ENCODE assay signal across 11 cellular contexts in genomic region chr17:8887834-8888703, GRCh38. TPM values are rescaled to one million over a fixed set of nuclear protein-coding genes. Genes with fewer than 3 reads are reported as not detected.
DNase-seq lines count a peak whose midpoint lies in the region; ATAC-seq, FAIRE-seq and TF ChIP-seq lines count a peak whose summit lies in the region.
"Had no signal": no experiment of that assay in that cellular context is flagged by ENCODE, and none has a peak within 500 bp of the region (broad histone marks: within the 10 kb centered on the region; RNA-seq: fewer than 3 reads in every experiment).

No MANE protein-coding gene starts in this region.

- peaks cover 57% of the 10 kb centered on the region for H3K36me3 Mint-ChIP-seq in central memory CD8-positive, alpha-beta T cell (ENCODE audit: insufficient read depth)
- peaks cover 62% of the 10 kb centered on the region for H3K36me3 Mint-ChIP-seq in activated T-helper 2 cell treated with anti-CD3 and anti-CD28 coated beads, Interferon-gamma antibody, Interleukin-2, Interleukin-4, amounts not matched to agents 10 μg/mL and 5 μg/mL and 100 μg/mL, durations not matched to agents 14 hours and 24 hours and 36 hours (ENCODE audit: low read depth)

- H3K9me3 ChIP-seq in A549: no peaks in the 10 kb centered on the region

- 0 out of 3 replicates have a peak, but pooled peaks cover 3% of the 10 kb centered on the region for H3K4me1 ChIP-seq in A549

- 59% methylated on average over 38 of the region's 39 CpGs for WGBS in A549 (ENCODE audit: missing lambda C conversion rate)

- DNase-seq in A549 (ENCODE audit: low read depth in 1 of 2, low spot score in 1 of 2): peak; percentile 69 to 84
- peak; percentile 40 for DNase-seq in HT1080 (ENCODE audit: low read depth)
- no peak for DNase-seq in central memory CD8-positive, alpha-beta T cell (ENCODE audit: low spot score in 2 of 2)
- peak; percentile 92 for DNase-seq in left kidney (ENCODE audit: low read depth, low spot score)
- DNase-seq in UCSD-AML1 (lab: John Stamatoyannopoulos, UW; ENCODE audit: unreplicated experiment): no peak
- DNase-seq in activated T-helper 2 cell treated with anti-CD3 and anti-CD28 coated beads, Interferon-gamma antibody, Interleukin-2, Interleukin-4, amounts not matched to agents 10 μg/mL and 5 μg/mL and 100 μg/mL, durations not matched to agents 14 hours and 24 hours and 36 hours (ENCODE audit: low spot score): no peak
- DNase-seq: amniotic stem cell; CD4-positive, CD25-positive, alpha-beta regulatory T cell; NCI-H1694 treated with DMSO at 0.1 percent for 48 hours had no signal

- TF ChIP-seq POLR2A in A549 (IDR thresholded peaks at IDR 0.05; ENCODE audit: low read length): no peak

- intact Hi-C loops in activated T-helper 2 cell treated with anti-CD3 and anti-CD28 coated beads, Interferon-gamma antibody, Interleukin-2, Interleukin-4, amounts not matched to agents 10 μg/mL and 5 μg/mL and 100 μg/mL, durations not matched to agents 14 hours and 24 hours and 36 hours (cut with micrococcal nuclease): no loop called here

- H3K4me3 Mint-ChIP-seq in central memory CD8-positive, alpha-beta T cell: no peak overlapping the region
- H3K4me3 Mint-ChIP-seq in activated T-helper 2 cell treated with anti-CD3 and anti-CD28 coated beads, Interferon-gamma antibody, Interleukin-2, Interleukin-4, amounts not matched to agents 10 μg/mL and 5 μg/mL and 100 μg/mL, durations not matched to agents 14 hours and 24 hours and 36 hours (ENCODE audit: low read depth): no peak overlapping the region
- H3K4me3 Mint-ChIP-seq: CD4-positive, CD25-positive, alpha-beta regulatory T cell had no signal

- FAIRE-seq in A549 (lab: Jason Lieb, UNC): peak; percentile 61

- no peaks in the 10 kb centered on the region for H3K9me3 Mint-ChIP-seq in central memory CD8-positive, alpha-beta T cell
- H3K9me3 Mint-ChIP-seq in activated T-helper 2 cell treated with anti-CD3 and anti-CD28 coated beads, Interferon-gamma antibody, Interleukin-2, Interleukin-4, amounts not matched to agents 10 μg/mL and 5 μg/mL and 100 μg/mL, durations not matched to agents 14 hours and 24 hours and 36 hours: no peaks in the 10 kb centered on the region
- H3K9me3 Mint-ChIP-seq: CD4-positive, CD25-positive, alpha-beta regulatory T cell had no signal

- CTCF ChIA-PET in A549 (lab: Yijun Ruan, JAX): interaction anchor here (0.6 to 10.8 kb wide), 51 partner anchors 9 to 667 kb away, joined by 3 to 158 read pairs (median 4); partner anchors contain the start of gene MFSD6L

- ATAC-seq in A549 (peak; percentile 85 to 96), HG03520 (IDR thresholded peaks at IDR 0.05; ENCODE audit: unreplicated experiment) (no peak), esophagus mucosa (no peak)
- ATAC-seq in central memory CD8-positive, alpha-beta T cell (replicated peaks; ENCODE audit: extremely low read depth, poor library complexity, severe bottlenecking): no peak

- H3K27ac Mint-ChIP-seq in central memory CD8-positive, alpha-beta T cell (ENCODE audit: low read depth): peak overlapping the region; percentile 91
- H3K27ac Mint-ChIP-seq in activated T-helper 2 cell treated with anti-CD3 and anti-CD28 coated beads, Interferon-gamma antibody, Interleukin-2, Interleukin-4, amounts not matched to agents 10 μg/mL and 5 μg/mL and 100 μg/mL, durations not matched to agents 14 hours and 24 hours and 36 hours: no peak overlapping the region

- no peaks in the 10 kb centered on the region for H3K27me3 Mint-ChIP-seq in central memory CD8-positive, alpha-beta T cell
- H3K27me3 Mint-ChIP-seq in activated T-helper 2 cell treated with anti-CD3 and anti-CD28 coated beads, Interferon-gamma antibody, Interleukin-2, Interleukin-4, amounts not matched to agents 10 μg/mL and 5 μg/mL and 100 μg/mL, durations not matched to agents 14 hours and 24 hours and 36 hours (ENCODE audit: low read depth): no peaks in the 10 kb centered on the region
- H3K27me3 Mint-ChIP-seq: CD4-positive, CD25-positive, alpha-beta regulatory T cell had no signal

- POLR2A ChIA-PET in A549 (lab: Yijun Ruan, JAX): interaction anchor here (0.7 kb wide), 1 partner anchor 634 kb away, joined by 4 read pairs; no protein-coding TSS in a partner anchor

- 0 out of 6 replicates have a peak overlapping the region, but pooled peaks of 1 of the 2 experiments have one; percentile 11 for H3K27ac ChIP-seq in A549

- peak; percentile 65; the same call in 2 of the 3 replicates for TF ChIP-seq CTCF in A549 (IDR thresholded peaks at IDR 0.05)

- H3K4me3 ChIP-seq in A549: no peak overlapping the region

- TF ChIP-seq EP300 in A549 (IDR thresholded peaks at IDR 0.05): no peak

- H3K4me1 Mint-ChIP-seq in central memory CD8-positive, alpha-beta T cell: peaks cover 21% of the 10 kb centered on the region
- H3K4me1 Mint-ChIP-seq in activated T-helper 2 cell treated with anti-CD3 and anti-CD28 coated beads, Interferon-gamma antibody, Interleukin-2, Interleukin-4, amounts not matched to agents 10 μg/mL and 5 μg/mL and 100 μg/mL, durations not matched to agents 14 hours and 24 hours and 36 hours (ENCODE audit: low read depth): peaks cover 12% of the 10 kb centered on the region

- peak; percentile 72 to 75 for TF ChIP-seq RAD21 in A549 (conservative IDR thresholded peaks at IDR 0.05 in 1 of 2, IDR thresholded peaks at IDR 0.05 in 1 of 2)

- peak overlapping the region; percentile 41; the same call in 1 of the 3 replicates for H3K4me2 ChIP-seq in A549

TF ChIP-seq in A549, 52 proteins besides CTCF, POLR2A, EP300 and RAD21:
- TF ChIP-seq REST (IDR thresholded peaks at IDR 0.05): no peak
- TF ChIP-seq CEBPB (IDR thresholded peaks at IDR 0.05): no peak
- TF ChIP-seq RNF2 (IDR thresholded peaks at IDR 0.05; ENCODE audit: borderline replicate concordance, low read depth): no peak
- no peak for TF ChIP-seq NFE2L2 (conservative IDR thresholded peaks at IDR 0.05; ENCODE audit: low read length)
- peak; percentile 61 for TF ChIP-seq SMC3 (IDR thresholded peaks at IDR 0.05)
- no peak for TF ChIP-seq FOSB (CRISPR knock-in tag; IDR thresholded peaks at IDR 0.05)

RNA-seq across cellular contexts. Expression of gene PIK3R6, which starts 20.6 kb away (rescaled TPM):
- not detected in 2 replicates for polyA plus RNA-seq in A549 (2011; rRNA removed)
- not detected in 2 replicates for polyA plus RNA-seq in A549 (2012; cell fraction: cytosol; rRNA removed)
- 0.01 TPM in 1 of 2 replicates, not detected in the other for polyA plus RNA-seq in A549 (2012; cell fraction: nucleus; rRNA removed)
- not detected in 3 replicates for polyA plus RNA-seq in A549 (2017; fragmentation: RNase III; extraction: RNeasy Plus Mini Kit Qiagen cat#74134 plus additional on column Dnase treatment)
- polyA minus RNA-seq in A549 (2011; rRNA and poly(A)+ RNA removed): not detected in 2 replicates
- not detected in 2 replicates for total RNA-seq in HT1080 (2014; rRNA removed; shearing (Covaris generic))
- not detected in 2 replicates for polyA plus RNA-seq in HT1080 (2015; cell fraction: cytosol; rRNA removed)
- polyA plus RNA-seq in HT1080 (2015; cell fraction: nucleus; rRNA removed): not detected in 2 replicates
- total RNA-seq in activated T-helper 2 cell treated with anti-CD3 and anti-CD28 coated beads, Interferon-gamma antibody, Interleukin-2, Interleukin-4, amounts not matched to agents 10 μg/mL and 5 μg/mL and 100 μg/mL, durations not matched to agents 14 hours and 24 hours and 36 hours: 9.8 and 10.1 TPM in 2 replicates
- total RNA-seq in esophagus mucosa: 0.16 TPM
- polyA plus RNA-seq: CD4-positive, CD25-positive, alpha-beta regulatory T cell had no signal

Comparison
In these comparisons a context has a peak if more than half of its experiments do, and no peak if none do; other contexts are left out.
1. ATAC-seq: peak in A549 (2 of 2); none in central memory CD8-positive, alpha-beta T cell (single experiment), HG03520 (single experiment) and esophagus mucosa (single experiment).
2. DNase-seq: peak in A549 (2 of 2), HT1080 (single experiment) and left kidney (single experiment); none in central memory CD8-positive, alpha-beta T cell (0 of 2), UCSD-AML1 (single experiment) and activated T-helper 2 cell treated with anti-CD3 and anti-CD28 coated beads, Interferon-gamma antibody, Interleukin-2, Interleukin-4, amounts not matched to agents 10 μg/mL and 5 μg/mL and 100 μg/mL, durations not matched to agents 14 hours and 24 hours and 36 hours (single experiment).